In the genomic region with DNA sequence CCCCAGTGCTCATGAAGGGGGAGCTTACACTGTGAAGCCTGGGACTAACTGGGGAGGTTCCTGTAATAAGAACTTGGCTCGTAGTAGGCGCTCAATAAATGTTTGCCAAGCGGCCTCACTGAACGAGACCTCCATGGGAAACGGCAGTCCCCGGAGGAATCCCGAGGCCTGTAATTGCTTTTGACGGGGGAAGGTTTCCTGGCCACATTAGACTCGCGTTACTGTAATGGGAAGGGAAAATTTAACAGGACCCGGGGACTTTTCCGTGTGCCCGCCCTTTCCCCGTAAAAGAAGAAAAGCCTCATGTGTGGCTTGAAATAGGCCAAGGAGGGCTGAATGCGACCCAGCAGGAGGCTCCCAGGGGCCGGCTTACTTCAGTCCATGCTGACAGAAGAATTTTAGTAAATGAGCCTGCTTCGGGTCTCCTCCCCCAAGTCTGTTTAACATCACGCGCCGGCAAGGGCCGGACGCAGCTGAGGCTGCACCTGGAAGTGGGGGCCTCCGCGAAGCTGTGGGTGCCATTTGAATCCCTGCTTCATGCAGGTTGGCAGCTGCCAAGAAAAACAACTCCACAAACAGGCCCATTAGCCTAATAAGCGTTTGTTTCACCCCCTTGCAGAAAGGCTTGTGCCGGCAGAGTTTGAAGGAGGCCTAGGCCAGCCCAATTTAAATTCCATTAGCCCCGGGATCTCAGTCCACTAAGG, we compare ENCODE assay signal across 13 cellular contexts. TPM values are rescaled to one million over a fixed set of nuclear protein-coding genes. Genes with fewer than 3 reads are reported as not detected.
DNase-seq lines count a peak whose midpoint lies in the region; ATAC-seq, FAIRE-seq and TF ChIP-seq lines count a peak whose summit lies in the region.
"Had no signal": no experiment of that assay in that cellular context is flagged by ENCODE, and none has a peak within 500 bp of the region (broad histone marks: within the 10 kb centered on the region; RNA-seq: fewer than 3 reads in every experiment).

No MANE protein-coding gene starts in this region.

- H4K20me1 ChIP-seq in astrocyte (ENCODE audit: insufficient read depth, low read length) = no peaks in the 10 kb centered on the region

- H3K27me3 ChIP-seq in astrocyte (ENCODE audit: insufficient read depth, low read length) (no peaks in the 10 kb centered on the region), layer of hippocampus (ENCODE audit: control insufficient read depth, insufficient read depth, low read length) (no peaks in the 10 kb centered on the region)

- H3K27ac Mint-ChIP-seq in astrocyte (ENCODE audit: unreplicated experiment) (no peak overlapping the region), type B pancreatic cell (no peak overlapping the region)
- H3K27ac Mint-ChIP-seq: activated CD8-positive, alpha-beta memory T cell treated with anti-CD3 and anti-CD28 coated beads, Interleukin-2, amount 10 ng/mL, durations not matched to agents 7 days and 5 days; immature natural killer cell had no signal

- peak overlapping the region; percentile 32 for H3K4me2 ChIP-seq in astrocyte (ENCODE audit: low read length)

- H3K9ac ChIP-seq in astrocyte (ENCODE audit: low read length) = no peak overlapping the region

- H3K27me3 Mint-ChIP-seq in astrocyte (ENCODE audit: low read depth, unreplicated experiment) (peaks cover 6% of the 10 kb centered on the region), type B pancreatic cell (no peaks in the 10 kb centered on the region)
- H3K27me3 Mint-ChIP-seq: activated CD8-positive, alpha-beta memory T cell treated with anti-CD3 and anti-CD28 coated beads, Interleukin-2, amount 10 ng/mL, durations not matched to agents 7 days and 5 days had no signal

- no peak for TF ChIP-seq CTCF in astrocyte (IDR thresholded peaks at IDR 0.05; ENCODE audit: insufficient read depth, low read depth, low read length)
- no peak for TF ChIP-seq CTCF in type B pancreatic cell (conservative IDR thresholded peaks at IDR 0.05)
- no peak for TF ChIP-seq CTCF in GM10266 (IDR thresholded peaks at IDR 0.05; ENCODE audit: control insufficient read depth, insufficient read depth, low read depth, missing control alignments)

- H3K4me1 ChIP-seq in astrocyte (ENCODE audit: insufficient read depth, low read length) = no peaks in the 10 kb centered on the region

- peaks cover 1% of the 10 kb centered on the region for H3K9me3 Mint-ChIP-seq in astrocyte (ENCODE audit: unreplicated experiment)
- H3K9me3 Mint-ChIP-seq in type B pancreatic cell = no peaks in the 10 kb centered on the region
- H3K9me3 Mint-ChIP-seq: immature natural killer cell had no signal

- H3K36me3 Mint-ChIP-seq in astrocyte (ENCODE audit: low read depth, unreplicated experiment) = peaks cover 1% of the 10 kb centered on the region
- H3K36me3 Mint-ChIP-seq in type B pancreatic cell = peaks cover 12% of the 10 kb centered on the region
- H3K36me3 Mint-ChIP-seq: activated CD8-positive, alpha-beta memory T cell treated with anti-CD3 and anti-CD28 coated beads, Interleukin-2, amount 10 ng/mL, durations not matched to agents 7 days and 5 days had no signal

- intact Hi-C loops in Right ventricle myocardium inferior (cut with DNase I) (no loop called here), Right ventricle myocardium superior (cut with DNase I) (no loop called here)

- no peak for DNase-seq in Right ventricle myocardium inferior (ENCODE audit: missing footprints)
- DNase-seq in Right ventricle myocardium superior = no peak
- DNase-seq in astrocyte (ENCODE audit: low read depth) = no peak
- no peak for DNase-seq in type B pancreatic cell (ENCODE audit: extremely low spot score, unreplicated experiment)
- no peak for DNase-seq in GM10266 (ENCODE audit: extremely low spot score)
- DNase-seq: activated CD8-positive, alpha-beta memory T cell treated with anti-CD3 and anti-CD28 coated beads, Interleukin-2, amount 10 ng/mL, durations not matched to agents 7 days and 5 days; immature natural killer cell; stimulated activated CD4-positive, alpha-beta T cell treated with anti-CD3 and anti-CD28 coated beads, Interleukin-2, amount 100 ng/mL, for 48 hours had no signal

- H3K4me1 Mint-ChIP-seq in astrocyte (ENCODE audit: low read depth, unreplicated experiment) (no peaks in the 10 kb centered on the region), type B pancreatic cell (ENCODE audit: unreplicated experiment) (peaks cover 18% of the 10 kb centered on the region)
- H3K4me1 Mint-ChIP-seq: activated CD8-positive, alpha-beta memory T cell treated with anti-CD3 and anti-CD28 coated beads, Interleukin-2, amount 10 ng/mL, durations not matched to agents 7 days and 5 days; immature natural killer cell had no signal

- H3K4me3 ChIP-seq in astrocyte (ENCODE audit: insufficient read depth, low read depth, low read length) = no peak overlapping the region

- ATAC-seq in Right ventricle myocardium inferior (peak; percentile 33), Right ventricle myocardium superior (ENCODE audit: poor library complexity) (no peak), HG03460 (IDR thresholded peaks at IDR 0.05; ENCODE audit: unreplicated experiment) (no peak), GM18861 (IDR thresholded peaks at IDR 0.05; ENCODE audit: unreplicated experiment) (no peak)
- ATAC-seq: activated CD8-positive, alpha-beta memory T cell treated with anti-CD3 and anti-CD28 coated beads, Interleukin-2, amount 10 ng/mL, durations not matched to agents 7 days and 5 days; Panc1 had no signal

- no peaks in the 10 kb centered on the region for H3K9me3 ChIP-seq in astrocyte (ENCODE audit: insufficient read depth, low read depth, low read length)

- no peak for FAIRE-seq in astrocyte (lab: Jason Lieb, UNC)

- H3K4me3 Mint-ChIP-seq in astrocyte (ENCODE audit: unreplicated experiment) (no peak overlapping the region), type B pancreatic cell (peak overlapping the region; percentile 49)
- H3K4me3 Mint-ChIP-seq: activated CD8-positive, alpha-beta memory T cell treated with anti-CD3 and anti-CD28 coated beads, Interleukin-2, amount 10 ng/mL, durations not matched to agents 7 days and 5 days; immature natural killer cell had no signal

- peak overlapping the region; percentile 26 for H2AFZ ChIP-seq in astrocyte (ENCODE audit: low read depth, low read length)

- no peaks in the 10 kb centered on the region for H3K36me3 ChIP-seq in astrocyte (ENCODE audit: insufficient read depth, low read length)

- H3K27ac ChIP-seq in astrocyte (ENCODE audit: low read depth, low read length) (no peak overlapping the region), layer of hippocampus (ENCODE audit: low read depth, low read length) (peak overlapping the region; percentile 46)
- H3K27ac ChIP-seq: epithelial cell of prostate had no signal

- H3K79me2 ChIP-seq in astrocyte (ENCODE audit: insufficient read depth, low read length) = no peaks in the 10 kb centered on the region

RNA-seq across cellular contexts. Expression of a gene that starts 39.8 kb away (rescaled TPM):
- total RNA-seq in Right ventricle myocardium inferior (13.3 TPM), Right ventricle myocardium superior (9.4 TPM), astrocyte (67.2 and 72.4 TPM in 2 replicates), type B pancreatic cell (ENCODE audit: low replicate concordance) (33.5 and 33.6 TPM in 2 replicates)
